ENCODE assay signal across 2 cellular contexts in the genomic region with DNA sequence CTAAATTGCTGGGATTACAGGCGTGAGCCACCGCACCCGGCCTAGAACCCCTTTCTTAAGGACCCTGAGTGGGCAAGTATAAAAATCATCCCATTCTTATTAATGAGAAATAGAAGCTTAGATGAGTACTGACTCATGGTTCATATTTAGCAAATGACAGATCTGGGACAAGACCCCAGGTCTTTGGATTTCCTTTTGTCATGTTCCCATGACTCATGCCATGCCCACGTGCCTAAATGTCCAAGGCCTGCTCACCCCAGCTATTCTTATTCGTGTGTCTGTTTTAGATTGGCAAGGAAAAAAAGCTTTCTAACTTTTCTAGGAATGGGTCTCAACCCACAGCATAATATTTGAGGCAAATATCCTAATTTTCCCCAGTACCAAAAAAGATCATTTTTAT.
TF ChIP-seq lines count a peak whose summit lies in the region.

No MANE protein-coding gene starts in this region.

TF ChIP-seq in A549, 52 proteins besides CTCF, POLR2A, EP300 and RAD21:
- TF ChIP-seq, protein P1, sequence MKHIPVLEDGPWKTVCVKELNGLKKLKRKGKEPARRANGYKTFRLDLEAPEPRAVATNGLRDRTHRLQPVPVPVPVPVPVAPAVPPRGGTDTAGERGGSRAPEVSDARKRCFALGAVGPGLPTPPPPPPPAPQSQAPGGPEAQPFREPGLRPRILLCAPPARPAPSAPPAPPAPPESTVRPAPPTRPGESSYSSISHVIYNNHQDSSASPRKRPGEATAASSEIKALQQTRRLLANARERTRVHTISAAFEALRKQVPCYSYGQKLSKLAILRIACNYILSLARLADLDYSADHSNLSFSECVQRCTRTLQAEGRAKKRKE (CRISPR knock-in tag; IDR thresholded peaks at IDR 0.05; ENCODE audit: low read depth), result no peak
- TF ChIP-seq SMC3 (IDR thresholded peaks at IDR 0.05) (no peak), FOSL2 (IDR thresholded peaks at IDR 0.05) (no peak), FOSL2 (CRISPR knock-in tag; IDR thresholded peaks at IDR 0.05) (peak; percentile 4; the same call in 1 of the 2 replicates)

TF ChIP-seq in endothelial cell of umbilical vein, 7 proteins besides CTCF, POLR2A, EP300 and RAD21:
- TF ChIP-seq, protein P2, sequence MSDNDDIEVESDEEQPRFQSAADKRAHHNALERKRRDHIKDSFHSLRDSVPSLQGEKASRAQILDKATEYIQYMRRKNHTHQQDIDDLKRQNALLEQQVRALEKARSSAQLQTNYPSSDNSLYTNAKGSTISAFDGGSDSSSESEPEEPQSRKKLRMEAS (IDR thresholded peaks at IDR 0.05; ENCODE audit: insufficient read depth, insufficient read length), result no peak
- peak; percentile 49 for TF ChIP-seq FOS (IDR thresholded peaks at IDR 0.05; ENCODE audit: borderline replicate concordance, insufficient read depth, low read length)
